In the genomic region with DNA sequence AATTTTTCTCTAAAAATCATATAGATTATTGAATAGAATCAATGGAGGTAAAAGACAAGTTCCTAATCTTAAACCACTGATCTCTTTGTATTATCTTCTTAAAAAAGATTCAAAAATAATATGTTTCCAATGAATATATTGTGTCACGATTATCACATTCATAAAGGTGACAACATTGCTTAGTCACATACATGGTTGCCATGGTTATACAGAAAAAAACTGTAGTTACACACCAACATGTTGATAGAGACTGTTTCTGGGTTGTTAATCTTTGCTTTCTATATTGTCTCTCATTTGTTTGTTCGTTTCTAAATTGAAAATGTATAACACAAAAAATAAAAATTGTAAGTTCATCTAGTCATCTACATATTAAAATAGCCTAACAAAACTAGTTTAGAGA, we compare ENCODE assay signal across 22 cellular contexts.
"Had no signal": no experiment of that assay in that cellular context is flagged by ENCODE, and none has a peak within 500 bp of the region (broad histone marks: within the 10 kb centered on the region; RNA-seq: fewer than 3 reads in every experiment).

No MANE protein-coding gene starts in this region.

- H3K4me1 ChIP-seq: esophagus squamous epithelium, gastroesophageal sphincter, left ventricle myocardium inferior, lower lobe of right lung, pancreas, psoas muscle, right lobe of liver, spleen, tibial artery, upper lobe of left lung, vagina had no signal

- DNase-seq: esophagus squamous epithelium; foreskin fibroblast; immature natural killer cell; kidney; left cardiac atrium; left ventricle myocardium inferior; lower lobe of right lung; mesenchymal stem cell; midbrain; occipital lobe; pancreas; psoas muscle; retina; right lobe of liver; spleen; stimulated activated CD4-positive, alpha-beta T cell treated with anti-CD3 and anti-CD28 coated beads, Interleukin-15, amount 100 ng/mL, for 24 hours; stimulated activated CD4-positive, alpha-beta T cell treated with anti-CD3 and anti-CD28 coated beads, Interleukin-1b, Interleukin-23, amount 100 ng/mL, for 48 hours; stimulated activated CD4-positive, alpha-beta T cell treated with anti-CD3 and anti-CD28 coated beads, Interleukin-4, amount 100 ng/mL, for 24 hours; tibial artery; upper lobe of left lung had no signal

- H3K4me3 ChIP-seq: esophagus squamous epithelium, gastroesophageal sphincter, left ventricle myocardium inferior, lower lobe of right lung, pancreas, psoas muscle, right lobe of liver, spleen, tibial artery, upper lobe of left lung, vagina had no signal

- H3K36me3 ChIP-seq: esophagus squamous epithelium, gastroesophageal sphincter, left ventricle myocardium inferior, lower lobe of right lung, pancreas, right lobe of liver, spleen, tibial artery, upper lobe of left lung, vagina had no signal

- H3K27ac ChIP-seq: esophagus squamous epithelium, gastroesophageal sphincter, left ventricle myocardium inferior, lower lobe of right lung, pancreas, psoas muscle, right lobe of liver, spleen, tibial artery, upper lobe of left lung, vagina had no signal

- H3K27me3 ChIP-seq: esophagus squamous epithelium, gastroesophageal sphincter, pancreas, right lobe of liver, spleen, tibial artery, upper lobe of left lung, vagina had no signal

- H3K9me3 ChIP-seq: esophagus squamous epithelium, gastroesophageal sphincter, left ventricle myocardium inferior, lower lobe of right lung, pancreas, psoas muscle, right lobe of liver, spleen, tibial artery, upper lobe of left lung, vagina had no signal
